In the genomic region with DNA sequence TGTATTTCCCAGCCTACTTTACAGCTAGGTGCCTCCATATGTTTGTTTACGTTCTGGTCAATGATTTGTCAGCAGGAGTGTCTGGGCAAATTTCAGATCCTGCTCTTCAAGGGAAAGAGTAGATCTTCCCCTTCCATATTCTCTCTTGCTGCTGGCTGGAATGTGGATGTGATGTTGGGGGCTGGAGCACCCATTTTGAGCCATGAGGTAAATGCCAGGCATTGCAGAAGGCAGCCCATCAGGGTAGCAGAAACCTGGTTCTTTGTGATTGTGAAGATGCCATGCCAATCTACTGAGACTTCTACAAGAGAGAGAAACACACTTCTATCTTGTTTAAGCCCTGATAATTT, we compare ENCODE assay signal across 1 cellular context.
TF ChIP-seq lines count a peak whose summit lies in the region.

No MANE protein-coding gene starts in this region.

TF ChIP-seq in HepG2, 621 proteins besides CTCF, POLR2A, EP300 and RAD21 (continues in another document):
- TF ChIP-seq ADNP (CRISPR knock-in tag; IDR thresholded peaks at IDR 0.05) (peak; percentile 95), KAT8 (CRISPR knock-in tag; IDR thresholded peaks at IDR 0.05) (0 out of 2 replicates have a peak, but pooled peaks have one; percentile 25), HNF4A (CRISPR knock-in tag; IDR thresholded peaks at IDR 0.05) (peak; percentile 44; the same call in 1 of the 2 replicates), FOXA3 (CRISPR knock-in tag; IDR thresholded peaks at IDR 0.05) (0 out of 2 replicates have a peak, but pooled peaks have one; percentile 12), TBL1XR1 (IDR thresholded peaks at IDR 0.05; ENCODE audit: borderline replicate concordance, low read length, partially characterized antibody) (peak; percentile 36), RXRB (CRISPR knock-in tag; IDR thresholded peaks at IDR 0.05; ENCODE audit: borderline replicate concordance) (peak; percentile 48; the same call in 1 of the 2 replicates), KDM4B (CRISPR knock-in tag; IDR thresholded peaks at IDR 0.05) (peak; percentile 33; the same call in 1 of the 2 replicates), JUND (CRISPR knock-in tag; IDR thresholded peaks at IDR 0.05) (no peak), POGZ (CRISPR knock-in tag; IDR thresholded peaks at IDR 0.05) (peak; percentile 80), MBNL3 (CRISPR knock-in tag; conservative IDR thresholded peaks at IDR 0.05) (no peak), FOXK1 (CRISPR knock-in tag; IDR thresholded peaks at IDR 0.05; ENCODE audit: borderline replicate concordance, low read depth) (peak; percentile 38; the same call in 1 of the 2 replicates), GABPA (IDR thresholded peaks at IDR 0.05; ENCODE audit: low read depth, low read length) (no peak), GABPA (CRISPR knock-in tag; IDR thresholded peaks at IDR 0.05; ENCODE audit: low read depth) (no peak), ZNF3 (CRISPR knock-in tag; IDR thresholded peaks at IDR 0.05) (peak; percentile 73; the same call in 1 of the 2 replicates), ZNF644 (CRISPR knock-in tag; IDR thresholded peaks at IDR 0.05; ENCODE audit: low read depth) (0 out of 2 replicates have a peak, but pooled peaks have one; percentile 42), KDM1A (CRISPR knock-in tag; IDR thresholded peaks at IDR 0.05) (peak; percentile 99), HDAC2 (CRISPR knock-in tag; IDR thresholded peaks at IDR 0.05) (peak; percentile 52; the same call in 1 of the 2 replicates), ZNF251 (CRISPR knock-in tag; IDR thresholded peaks at IDR 0.05) (no peak), KLF13 (CRISPR knock-in tag; IDR thresholded peaks at IDR 0.05) (no peak), RARA (CRISPR knock-in tag; IDR thresholded peaks at IDR 0.05) (peak; percentile 29; the same call in 1 of the 2 replicates), HNRNPUL1 (IDR thresholded peaks at IDR 0.05; ENCODE audit: low read depth, low read length) (no peak), CREB1 (IDR thresholded peaks at IDR 0.05) (no peak), CREB1 (CRISPR knock-in tag; IDR thresholded peaks at IDR 0.05) (peak; percentile 35; the same call in 1 of the 2 replicates), RCOR2 (CRISPR knock-in tag; IDR thresholded peaks at IDR 0.05) (peak; percentile 89; the same call in 1 of the 2 replicates), CBX1 (IDR thresholded peaks at IDR 0.05; ENCODE audit: low read depth) (peak; percentile 74), FOXP1 (IDR thresholded peaks at IDR 0.05) (no peak), FOXP1 (CRISPR knock-in tag; IDR thresholded peaks at IDR 0.05) (peak; percentile 41; the same call in 1 of the 2 replicates), ZMYM3 (CRISPR knock-in tag; IDR thresholded peaks at IDR 0.05) (peak; percentile 99), ZSCAN20 (CRISPR knock-in tag; IDR thresholded peaks at IDR 0.05; ENCODE audit: borderline replicate concordance) (no peak), FOSL2 (CRISPR knock-in tag; IDR thresholded peaks at IDR 0.05) (peak; percentile 44; the same call in 1 of the 2 replicates), NCOA2 (CRISPR knock-in tag; IDR thresholded peaks at IDR 0.05) (peak; percentile 32; the same call in 1 of the 2 replicates), ZMYM2 (CRISPR knock-in tag; IDR thresholded peaks at IDR 0.05) (peak; percentile 90), ZNF331 (CRISPR knock-in tag; IDR thresholded peaks at IDR 0.05) (peak; percentile 50; the same call in 1 of the 2 replicates), ELF3 (CRISPR knock-in tag; IDR thresholded peaks at IDR 0.05) (peak; percentile 27; the same call in 1 of the 2 replicates), ARNT (IDR thresholded peaks at IDR 0.05) (no peak), PCBP1 (IDR thresholded peaks at IDR 0.05; ENCODE audit: borderline replicate concordance, low read depth, low read length) (0 out of 2 replicates have a peak, but pooled peaks have one; percentile 48), CBX5 (CRISPR knock-in tag; IDR thresholded peaks at IDR 0.05; ENCODE audit: borderline replicate concordance) (peak; percentile 94), TEAD3 (CRISPR knock-in tag; optimal IDR thresholded peaks at IDR 0.05; ENCODE audit: borderline replicate concordance) (peak; percentile 97), FOXA1 (IDR thresholded peaks at IDR 0.05) (no peak), FOXA1 (CRISPR knock-in tag; IDR thresholded peaks at IDR 0.05) (0 out of 2 replicates have a peak, but pooled peaks have one; percentile 25), NCOA1 (CRISPR knock-in tag; IDR thresholded peaks at IDR 0.05) (no peak), ZZZ3 (CRISPR knock-in tag; IDR thresholded peaks at IDR 0.05; ENCODE audit: borderline replicate concordance) (no peak), SOX13 (IDR thresholded peaks at IDR 0.05) (no peak), SOX13 (CRISPR knock-in tag; conservative IDR thresholded peaks at IDR 0.05 in 1 of 2, IDR thresholded peaks at IDR 0.05 in 1 of 2) (peak in 1 of 2 experiments; percentile 26; a peak in 1 of 4 replicates), HOXA3 (CRISPR knock-in tag; IDR thresholded peaks at IDR 0.05) (peak; percentile 39; the same call in 1 of the 2 replicates), SIX1 (CRISPR knock-in tag; IDR thresholded peaks at IDR 0.05; ENCODE audit: borderline replicate concordance) (no peak)
- TF ChIP-seq, protein P1, sequence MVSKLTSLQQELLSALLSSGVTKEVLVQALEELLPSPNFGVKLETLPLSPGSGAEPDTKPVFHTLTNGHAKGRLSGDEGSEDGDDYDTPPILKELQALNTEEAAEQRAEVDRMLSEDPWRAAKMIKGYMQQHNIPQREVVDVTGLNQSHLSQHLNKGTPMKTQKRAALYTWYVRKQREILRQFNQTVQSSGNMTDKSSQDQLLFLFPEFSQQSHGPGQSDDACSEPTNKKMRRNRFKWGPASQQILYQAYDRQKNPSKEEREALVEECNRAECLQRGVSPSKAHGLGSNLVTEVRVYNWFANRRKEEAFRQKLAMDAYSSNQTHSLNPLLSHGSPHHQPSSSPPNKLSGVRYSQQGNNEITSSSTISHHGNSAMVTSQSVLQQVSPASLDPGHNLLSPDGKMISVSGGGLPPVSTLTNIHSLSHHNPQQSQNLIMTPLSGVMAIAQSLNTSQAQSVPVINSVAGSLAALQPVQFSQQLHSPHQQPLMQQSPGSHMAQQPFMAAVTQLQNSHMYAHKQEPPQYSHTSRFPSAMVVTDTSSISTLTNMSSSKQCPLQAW (CRISPR knock-in tag; IDR thresholded peaks at IDR 0.05): 0 out of 2 replicates have a peak, but pooled peaks have one; percentile 36
- TF ChIP-seq, protein P2, sequence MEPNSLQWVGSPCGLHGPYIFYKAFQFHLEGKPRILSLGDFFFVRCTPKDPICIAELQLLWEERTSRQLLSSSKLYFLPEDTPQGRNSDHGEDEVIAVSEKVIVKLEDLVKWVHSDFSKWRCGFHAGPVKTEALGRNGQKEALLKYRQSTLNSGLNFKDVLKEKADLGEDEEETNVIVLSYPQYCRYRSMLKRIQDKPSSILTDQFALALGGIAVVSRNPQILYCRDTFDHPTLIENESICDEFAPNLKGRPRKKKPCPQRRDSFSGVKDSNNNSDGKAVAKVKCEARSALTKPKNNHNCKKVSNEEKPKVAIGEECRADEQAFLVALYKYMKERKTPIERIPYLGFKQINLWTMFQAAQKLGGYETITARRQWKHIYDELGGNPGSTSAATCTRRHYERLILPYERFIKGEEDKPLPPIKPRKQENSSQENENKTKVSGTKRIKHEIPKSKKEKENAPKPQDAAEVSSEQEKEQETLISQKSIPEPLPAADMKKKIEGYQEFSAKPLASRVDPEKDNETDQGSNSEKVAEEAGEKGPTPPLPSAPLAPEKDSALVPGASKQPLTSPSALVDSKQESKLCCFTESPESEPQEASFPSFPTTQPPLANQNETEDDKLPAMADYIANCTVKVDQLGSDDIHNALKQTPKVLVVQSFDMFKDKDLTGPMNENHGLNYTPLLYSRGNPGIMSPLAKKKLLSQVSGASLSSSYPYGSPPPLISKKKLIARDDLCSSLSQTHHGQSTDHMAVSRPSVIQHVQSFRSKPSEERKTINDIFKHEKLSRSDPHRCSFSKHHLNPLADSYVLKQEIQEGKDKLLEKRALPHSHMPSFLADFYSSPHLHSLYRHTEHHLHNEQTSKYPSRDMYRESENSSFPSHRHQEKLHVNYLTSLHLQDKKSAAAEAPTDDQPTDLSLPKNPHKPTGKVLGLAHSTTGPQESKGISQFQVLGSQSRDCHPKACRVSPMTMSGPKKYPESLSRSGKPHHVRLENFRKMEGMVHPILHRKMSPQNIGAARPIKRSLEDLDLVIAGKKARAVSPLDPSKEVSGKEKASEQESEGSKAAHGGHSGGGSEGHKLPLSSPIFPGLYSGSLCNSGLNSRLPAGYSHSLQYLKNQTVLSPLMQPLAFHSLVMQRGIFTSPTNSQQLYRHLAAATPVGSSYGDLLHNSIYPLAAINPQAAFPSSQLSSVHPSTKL (CRISPR knock-in tag; IDR thresholded peaks at IDR 0.05): peak; percentile 31; the same call in 1 of the 2 replicates
- TF ChIP-seq, protein P3, sequence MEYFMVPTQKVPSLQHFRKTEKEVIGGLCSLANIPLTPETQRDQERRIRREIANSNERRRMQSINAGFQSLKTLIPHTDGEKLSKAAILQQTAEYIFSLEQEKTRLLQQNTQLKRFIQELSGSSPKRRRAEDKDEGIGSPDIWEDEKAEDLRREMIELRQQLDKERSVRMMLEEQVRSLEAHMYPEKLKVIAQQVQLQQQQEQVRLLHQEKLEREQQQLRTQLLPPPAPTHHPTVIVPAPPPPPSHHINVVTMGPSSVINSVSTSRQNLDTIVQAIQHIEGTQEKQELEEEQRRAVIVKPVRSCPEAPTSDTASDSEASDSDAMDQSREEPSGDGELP (IDR thresholded peaks at IDR 0.05; ENCODE audit: borderline replicate concordance, low read depth): 0 out of 2 replicates have a peak, but pooled peaks have one; percentile 11
- TF ChIP-seq, protein P4, sequence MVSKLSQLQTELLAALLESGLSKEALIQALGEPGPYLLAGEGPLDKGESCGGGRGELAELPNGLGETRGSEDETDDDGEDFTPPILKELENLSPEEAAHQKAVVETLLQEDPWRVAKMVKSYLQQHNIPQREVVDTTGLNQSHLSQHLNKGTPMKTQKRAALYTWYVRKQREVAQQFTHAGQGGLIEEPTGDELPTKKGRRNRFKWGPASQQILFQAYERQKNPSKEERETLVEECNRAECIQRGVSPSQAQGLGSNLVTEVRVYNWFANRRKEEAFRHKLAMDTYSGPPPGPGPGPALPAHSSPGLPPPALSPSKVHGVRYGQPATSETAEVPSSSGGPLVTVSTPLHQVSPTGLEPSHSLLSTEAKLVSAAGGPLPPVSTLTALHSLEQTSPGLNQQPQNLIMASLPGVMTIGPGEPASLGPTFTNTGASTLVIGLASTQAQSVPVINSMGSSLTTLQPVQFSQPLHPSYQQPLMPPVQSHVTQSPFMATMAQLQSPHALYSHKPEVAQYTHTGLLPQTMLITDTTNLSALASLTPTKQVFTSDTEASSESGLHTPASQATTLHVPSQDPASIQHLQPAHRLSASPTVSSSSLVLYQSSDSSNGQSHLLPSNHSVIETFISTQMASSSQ (IDR thresholded peaks at IDR 0.05; ENCODE audit: low read depth): peak; percentile 75
- TF ChIP-seq, protein P4 (CRISPR knock-in tag; IDR thresholded peaks at IDR 0.05; ENCODE audit: borderline replicate concordance): no peak
- TF ChIP-seq, protein P5, sequence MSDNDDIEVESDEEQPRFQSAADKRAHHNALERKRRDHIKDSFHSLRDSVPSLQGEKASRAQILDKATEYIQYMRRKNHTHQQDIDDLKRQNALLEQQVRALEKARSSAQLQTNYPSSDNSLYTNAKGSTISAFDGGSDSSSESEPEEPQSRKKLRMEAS (IDR thresholded peaks at IDR 0.05): peak; percentile 41; the same call in 1 of the 2 replicates
- TF ChIP-seq, protein P6, sequence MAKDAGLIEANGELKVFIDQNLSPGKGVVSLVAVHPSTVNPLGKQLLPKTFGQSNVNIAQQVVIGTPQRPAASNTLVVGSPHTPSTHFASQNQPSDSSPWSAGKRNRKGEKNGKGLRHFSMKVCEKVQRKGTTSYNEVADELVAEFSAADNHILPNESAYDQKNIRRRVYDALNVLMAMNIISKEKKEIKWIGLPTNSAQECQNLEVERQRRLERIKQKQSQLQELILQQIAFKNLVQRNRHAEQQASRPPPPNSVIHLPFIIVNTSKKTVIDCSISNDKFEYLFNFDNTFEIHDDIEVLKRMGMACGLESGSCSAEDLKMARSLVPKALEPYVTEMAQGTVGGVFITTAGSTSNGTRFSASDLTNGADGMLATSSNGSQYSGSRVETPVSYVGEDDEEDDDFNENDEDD (CRISPR knock-in tag; IDR thresholded peaks at IDR 0.05; ENCODE audit: borderline replicate concordance): peak; percentile 25; the same call in 1 of the 2 replicates
- TF ChIP-seq, protein P7, sequence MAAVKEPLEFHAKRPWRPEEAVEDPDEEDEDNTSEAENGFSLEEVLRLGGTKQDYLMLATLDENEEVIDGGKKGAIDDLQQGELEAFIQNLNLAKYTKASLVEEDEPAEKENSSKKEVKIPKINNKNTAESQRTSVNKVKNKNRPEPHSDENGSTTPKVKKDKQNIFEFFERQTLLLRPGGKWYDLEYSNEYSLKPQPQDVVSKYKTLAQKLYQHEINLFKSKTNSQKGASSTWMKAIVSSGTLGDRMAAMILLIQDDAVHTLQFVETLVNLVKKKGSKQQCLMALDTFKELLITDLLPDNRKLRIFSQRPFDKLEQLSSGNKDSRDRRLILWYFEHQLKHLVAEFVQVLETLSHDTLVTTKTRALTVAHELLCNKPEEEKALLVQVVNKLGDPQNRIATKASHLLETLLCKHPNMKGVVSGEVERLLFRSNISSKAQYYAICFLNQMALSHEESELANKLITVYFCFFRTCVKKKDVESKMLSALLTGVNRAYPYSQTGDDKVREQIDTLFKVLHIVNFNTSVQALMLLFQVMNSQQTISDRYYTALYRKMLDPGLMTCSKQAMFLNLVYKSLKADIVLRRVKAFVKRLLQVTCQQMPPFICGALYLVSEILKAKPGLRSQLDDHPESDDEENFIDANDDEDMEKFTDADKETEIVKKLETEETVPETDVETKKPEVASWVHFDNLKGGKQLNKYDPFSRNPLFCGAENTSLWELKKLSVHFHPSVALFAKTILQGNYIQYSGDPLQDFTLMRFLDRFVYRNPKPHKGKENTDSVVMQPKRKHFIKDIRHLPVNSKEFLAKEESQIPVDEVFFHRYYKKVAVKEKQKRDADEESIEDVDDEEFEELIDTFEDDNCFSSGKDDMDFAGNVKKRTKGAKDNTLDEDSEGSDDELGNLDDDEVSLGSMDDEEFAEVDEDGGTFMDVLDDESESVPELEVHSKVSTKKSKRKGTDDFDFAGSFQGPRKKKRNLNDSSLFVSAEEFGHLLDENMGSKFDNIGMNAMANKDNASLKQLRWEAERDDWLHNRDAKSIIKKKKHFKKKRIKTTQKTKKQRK (IDR thresholded peaks at IDR 0.05; ENCODE audit: low read length): peak; percentile 44; the same call in 1 of the 2 replicates
